23 cellular contexts compared by ENCODE assay signal in the genomic region with DNA sequence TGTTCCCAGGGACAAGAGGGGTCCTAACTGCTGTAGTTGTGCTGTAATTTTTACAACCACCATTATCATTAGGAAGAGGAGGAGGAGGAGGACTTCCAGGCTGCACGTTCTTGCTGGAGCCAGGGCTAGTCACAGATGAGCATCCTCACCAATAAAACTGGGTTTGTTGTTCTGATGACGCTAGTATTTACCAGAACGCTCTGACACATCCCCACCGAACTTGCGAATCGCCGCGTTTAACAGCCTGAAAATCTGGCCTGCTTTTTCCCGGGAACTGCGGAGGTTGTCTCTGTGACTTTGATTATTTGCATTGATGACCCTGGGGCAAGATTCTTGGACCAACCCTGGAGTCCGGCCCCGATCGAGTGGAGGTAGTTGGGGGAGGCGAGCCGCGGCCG. TPM values are rescaled to one million over a fixed set of nuclear protein-coding genes. Genes with fewer than 3 reads are reported as not detected.
DNase-seq lines count a peak whose midpoint lies in the region; ATAC-seq, FAIRE-seq and TF ChIP-seq lines count a peak whose summit lies in the region.
"Had no signal": no experiment of that assay in that cellular context is flagged by ENCODE, and none has a peak within 500 bp of the region (broad histone marks: within the 10 kb centered on the region; RNA-seq: fewer than 3 reads in every experiment).

No MANE protein-coding gene starts in this region.

- CTCF ChIA-PET in MCF 10A (lab: Yijun Ruan, JAX) = no interaction called here

- no peak overlapping the region for H3K9ac ChIP-seq in astrocyte (ENCODE audit: low read length)

- H3K27ac ChIP-seq in breast epithelium (no peak overlapping the region), astrocyte (ENCODE audit: low read depth, low read length) (no peak overlapping the region), foreskin keratinocyte (no peak overlapping the region)
- H3K27ac ChIP-seq: right lobe of liver, stomach had no signal

- H3K9me3 Mint-ChIP-seq in MCF 10A (ENCODE audit: unreplicated experiment) = peaks cover 7% of the 10 kb centered on the region
- H3K9me3 Mint-ChIP-seq in astrocyte (ENCODE audit: unreplicated experiment) = peaks cover 12% of the 10 kb centered on the region
- H3K9me3 Mint-ChIP-seq: activated naive CD8-positive, alpha-beta T cell treated with anti-CD3 and anti-CD28 coated beads, Interleukin-2, amount 50 U/mL, for 24 hours had no signal

- H3K4me3 Mint-ChIP-seq in MCF 10A (ENCODE audit: unreplicated experiment) (no peak overlapping the region), astrocyte (ENCODE audit: unreplicated experiment) (peak overlapping the region; percentile 11)
- H3K4me3 Mint-ChIP-seq: activated naive CD8-positive, alpha-beta T cell treated with anti-CD3 and anti-CD28 coated beads, Interleukin-2, amount 50 U/mL, for 24 hours had no signal

- FAIRE-seq in astrocyte (lab: Jason Lieb, UNC) = no peak
- FAIRE-seq: GM18507 had no signal

- no peak for DNase-seq in breast epithelium (ENCODE audit: low spot score in 2 of 2)
- DNase-seq in MCF 10A (ENCODE audit: unreplicated experiment) = no peak
- DNase-seq in astrocyte (ENCODE audit: low read depth) = no peak
- no peak for DNase-seq in foreskin keratinocyte
- DNase-seq in retina = peak; percentile 69
- no peak for DNase-seq in HPDE6-E6E7 (ENCODE audit: extremely low spot score)
- no peak for DNase-seq in COR-L47 (lab: John Stamatoyannopoulos, UW)
- no peak for DNase-seq in iPS-NIHi11 (ENCODE audit: low spot score)
- DNase-seq: activated naive CD8-positive, alpha-beta T cell treated with anti-CD3 and anti-CD28 coated beads, Interleukin-2, amount 50 U/mL, for 24 hours; central memory CD4-positive, alpha-beta T cell; DMS153; effector memory CD4-positive, alpha-beta T cell; HCEC 1CT; NCI-H1417 treated with DMSO at 0.1 percent for 48 hours; right lobe of liver; stimulated activated CD4-positive, alpha-beta T cell treated with anti-CD3 and anti-CD28 coated beads, Interleukin-1b, Interleukin-23, amount 100 ng/mL, for 48 hours; stomach; T-helper 1 cell had no signal

- H3K36me3 ChIP-seq in breast epithelium (no peaks in the 10 kb centered on the region), astrocyte (ENCODE audit: insufficient read depth, low read length) (no peaks in the 10 kb centered on the region)
- H3K36me3 ChIP-seq: right lobe of liver, stomach had no signal

- intact Hi-C loops in breast epithelium (cut with DNase I; ENCODE audit: low total_unique reads) = no loop called here
- intact Hi-C loops in MCF 10A (cut with micrococcal nuclease) = no loop called here

- H3K4me1 ChIP-seq in breast epithelium = no peaks in the 10 kb centered on the region
- no peaks in the 10 kb centered on the region for H3K4me1 ChIP-seq in astrocyte (ENCODE audit: insufficient read depth, low read length)
- H3K4me1 ChIP-seq in foreskin keratinocyte = no peaks in the 10 kb centered on the region
- H3K4me1 ChIP-seq: right lobe of liver had no signal

- H3K27me3 ChIP-seq in breast epithelium (peaks cover 0 to 88% of the 10 kb centered on the region in 2 donors), astrocyte (ENCODE audit: insufficient read depth, low read length) (peaks cover 73% of the 10 kb centered on the region), foreskin keratinocyte (peaks cover 84% of the 10 kb centered on the region)

- H3K27me3 Mint-ChIP-seq in MCF 10A (ENCODE audit: insufficient read depth, unreplicated experiment) = peaks cover 70% of the 10 kb centered on the region
- H3K27me3 Mint-ChIP-seq in astrocyte (ENCODE audit: low read depth, unreplicated experiment) = peaks cover 95% of the 10 kb centered on the region

- ATAC-seq in foreskin keratinocyte = peak; percentile 42
- ATAC-seq: activated CD4-positive, CD25-positive, alpha-beta regulatory T cell treated with anti-CD3 and anti-CD28 coated beads, Interleukin-2, amount 50 U/mL, for 24 hours; activated naive CD8-positive, alpha-beta T cell treated with anti-CD3 and anti-CD28 coated beads, Interleukin-2, amount 50 U/mL, for 24 hours; right lobe of liver had no signal

- H3K4me1 Mint-ChIP-seq in MCF 10A (ENCODE audit: insufficient read depth, unreplicated experiment) = no peaks in the 10 kb centered on the region
- no peaks in the 10 kb centered on the region for H3K4me1 Mint-ChIP-seq in astrocyte (ENCODE audit: low read depth, unreplicated experiment)
- H3K4me1 Mint-ChIP-seq: activated naive CD8-positive, alpha-beta T cell treated with anti-CD3 and anti-CD28 coated beads, Interleukin-2, amount 50 U/mL, for 24 hours; CD14-positive monocyte had no signal

- H4K20me1 ChIP-seq in astrocyte (ENCODE audit: insufficient read depth, low read length) = no peaks in the 10 kb centered on the region

- no peak for TF ChIP-seq CTCF in breast epithelium (IDR thresholded peaks at IDR 0.05)
- TF ChIP-seq CTCF in MCF 10A (IDR thresholded peaks at IDR 0.05; ENCODE audit: unreplicated experiment) = no peak
- TF ChIP-seq CTCF in astrocyte (IDR thresholded peaks at IDR 0.05; ENCODE audit: insufficient read depth, low read depth, low read length) = no peak
- TF ChIP-seq CTCF in foreskin keratinocyte (conservative IDR thresholded peaks at IDR 0.05) = no peak

- no peak for TF ChIP-seq POLR2A in breast epithelium (IDR thresholded peaks at IDR 0.05)

- no peak overlapping the region for H2AFZ ChIP-seq in astrocyte (ENCODE audit: low read depth, low read length)

- H3K36me3 Mint-ChIP-seq in MCF 10A (ENCODE audit: insufficient read depth, unreplicated experiment) (no peaks in the 10 kb centered on the region), astrocyte (ENCODE audit: low read depth, unreplicated experiment) (no peaks in the 10 kb centered on the region)
- H3K36me3 Mint-ChIP-seq: CD14-positive monocyte had no signal

- H3K27ac Mint-ChIP-seq in MCF 10A (ENCODE audit: low read depth, unreplicated experiment) (no peak overlapping the region), astrocyte (ENCODE audit: unreplicated experiment) (no peak overlapping the region)
- H3K27ac Mint-ChIP-seq: activated naive CD8-positive, alpha-beta T cell treated with anti-CD3 and anti-CD28 coated beads, Interleukin-2, amount 50 U/mL, for 24 hours had no signal

- POLR2A ChIA-PET in MCF 10A (lab: Yijun Ruan, JAX) = interaction anchor here (0.7 kb wide), 1 partner anchor 277 kb away, joined by 3 read pairs; no protein-coding TSS in a partner anchor

- no peaks in the 10 kb centered on the region for H3K9me3 ChIP-seq in breast epithelium
- peaks cover 3% of the 10 kb centered on the region for H3K9me3 ChIP-seq in astrocyte (ENCODE audit: insufficient read depth, low read depth, low read length)
- H3K9me3 ChIP-seq: right lobe of liver, stomach had no signal

- peak overlapping the region in 2 of 3 donors; percentile 21 to 44 for H3K4me3 ChIP-seq in breast epithelium
- H3K4me3 ChIP-seq in astrocyte (ENCODE audit: insufficient read depth, low read depth, low read length) = no peak overlapping the region
- H3K4me3 ChIP-seq: right lobe of liver, stomach had no signal

- no peak overlapping the region for H3K4me2 ChIP-seq in astrocyte (ENCODE audit: low read length)

- H3K79me2 ChIP-seq in astrocyte (ENCODE audit: insufficient read depth, low read length) = no peaks in the 10 kb centered on the region

- no TSS peak for BruUV-seq in MCF 10A (replicated peaks; lab: Mats Ljungman, UMichigan)

RNA-seq across cellular contexts. Expression of a gene that starts 10.2 kb away (rescaled TPM):
- total RNA-seq in breast epithelium = 10 to 100 TPM in 1 of 3 donors, 1 to 10 TPM in 2; 2.2 to 10.2 (median 6.2) TPM
- total RNA-seq in MCF 10A (2022) = not detected in 2 replicates
- total RNA-seq in astrocyte = not detected in 2 replicates
- not detected in 2 replicates for total RNA-seq in foreskin keratinocyte
- not detected in 2 replicates for polyA plus RNA-seq in foreskin keratinocyte
- total RNA-seq: A172, mononuclear cell, right lobe of liver, stomach had no signal
- polyA plus RNA-seq: CD14-positive monocyte had no signal
